In genomic region chr13:43551897-43552456, GRCh38 we compare ENCODE assay signal across 17 cellular contexts.
"Had no signal": no experiment of that assay in that cellular context is flagged by ENCODE, and none has a peak within 500 bp of the region (broad histone marks: within the 10 kb centered on the region; RNA-seq: fewer than 3 reads in every experiment).

No MANE protein-coding gene starts in this region.

- H3K27ac Mint-ChIP-seq: activated CD4-positive, alpha-beta memory T cell treated with anti-CD3 and anti-CD28 coated beads for 36 hours; activated CD8-positive, alpha-beta memory T cell treated with anti-CD3 and anti-CD28 coated beads, Interleukin-2, amount 10 ng/mL, durations not matched to agents 7 days and 5 days; activated naive CD8-positive, alpha-beta T cell treated with anti-CD3 and anti-CD28 coated beads, Interleukin-2, amount 10 ng/mL, durations not matched to agents 7 days and 5 days; brain had no signal

- H3K27ac ChIP-seq: dorsolateral prefrontal cortex, lower lobe of right lung had no signal

- H3K4me3 Mint-ChIP-seq: activated CD4-positive, alpha-beta memory T cell treated with anti-CD3 and anti-CD28 coated beads for 36 hours; activated CD8-positive, alpha-beta memory T cell treated with anti-CD3 and anti-CD28 coated beads, Interleukin-2, amount 10 ng/mL, durations not matched to agents 7 days and 5 days; activated naive CD8-positive, alpha-beta T cell treated with anti-CD3 and anti-CD28 coated beads, Interleukin-2, amount 10 ng/mL, durations not matched to agents 7 days and 5 days; brain; nephron had no signal

- H3K9me3 ChIP-seq: lower lobe of right lung had no signal

- H3K4me3 ChIP-seq: dorsolateral prefrontal cortex, lower lobe of right lung had no signal

- H3K4me1 ChIP-seq: lower lobe of right lung had no signal

- H3K27me3 Mint-ChIP-seq: activated CD4-positive, alpha-beta memory T cell treated with anti-CD3 and anti-CD28 coated beads for 36 hours; brain had no signal

- DNase-seq: activated CD4-positive, alpha-beta memory T cell treated with anti-CD3 and anti-CD28 coated beads for 36 hours; activated CD4-positive, alpha-beta T cell treated with anti-CD3 and anti-CD28 coated beads for 4 hours; activated CD8-positive, alpha-beta memory T cell treated with anti-CD3 and anti-CD28 coated beads, Interleukin-2, amount 10 ng/mL, durations not matched to agents 7 days and 5 days; activated naive CD4-positive, alpha-beta T cell; activated naive CD8-positive, alpha-beta T cell treated with anti-CD3 and anti-CD28 coated beads, Interleukin-2, amount 10 ng/mL, durations not matched to agents 7 days and 5 days; amygdala; central memory CD4-positive, alpha-beta T cell; dorsolateral prefrontal cortex; foreskin fibroblast; glutamatergic neuron; hippocampal formation; lower lobe of right lung; nucleus accumbens; stimulated activated naive CD4-positive, alpha-beta T cell; T-helper 2 cell had no signal

- H3K36me3 Mint-ChIP-seq: activated CD4-positive, alpha-beta memory T cell treated with anti-CD3 and anti-CD28 coated beads for 36 hours; activated CD8-positive, alpha-beta memory T cell treated with anti-CD3 and anti-CD28 coated beads, Interleukin-2, amount 10 ng/mL, durations not matched to agents 7 days and 5 days; activated naive CD8-positive, alpha-beta T cell treated with anti-CD3 and anti-CD28 coated beads, Interleukin-2, amount 10 ng/mL, durations not matched to agents 7 days and 5 days had no signal

- H3K36me3 ChIP-seq: lower lobe of right lung had no signal

- H3K9me3 Mint-ChIP-seq: activated CD4-positive, alpha-beta memory T cell treated with anti-CD3 and anti-CD28 coated beads for 36 hours; activated naive CD8-positive, alpha-beta T cell treated with anti-CD3 and anti-CD28 coated beads, Interleukin-2, amount 10 ng/mL, durations not matched to agents 7 days and 5 days; brain; nephron had no signal

- H3K27me3 ChIP-seq: dorsolateral prefrontal cortex had no signal

- ATAC-seq: activated CD8-positive, alpha-beta memory T cell treated with anti-CD3 and anti-CD28 coated beads, Interleukin-2, amount 10 ng/mL, durations not matched to agents 7 days and 5 days; lower lobe of right lung had no signal
